ENCODE assay signal across 8 cellular contexts in genomic region chr2:171416009-171416926, GRCh38. TPM values are rescaled to one million over a fixed set of nuclear protein-coding genes. Genes with fewer than 3 reads are reported as not detected.
DNase-seq lines count a peak whose midpoint lies in the region; ATAC-seq lines count a peak whose summit lies in the region.

No MANE protein-coding gene starts in this region.

- H3K4me3 Mint-ChIP-seq in activated CD4-positive, alpha-beta memory T cell treated with anti-CD3 and anti-CD28 coated beads, Interleukin-2, amount 10 ng/mL, durations not matched to agents 7 days and 5 days, result no peak overlapping the region

- no peak overlapping the region for H3K27ac Mint-ChIP-seq in activated CD4-positive, alpha-beta memory T cell treated with anti-CD3 and anti-CD28 coated beads, Interleukin-2, amount 10 ng/mL, durations not matched to agents 7 days and 5 days

- peaks cover 15% of the 10 kb centered on the region for H3K4me1 Mint-ChIP-seq in activated CD4-positive, alpha-beta memory T cell treated with anti-CD3 and anti-CD28 coated beads, Interleukin-2, amount 10 ng/mL, durations not matched to agents 7 days and 5 days

- peak; percentile 63 for DNase-seq in COLO829 (ENCODE audit: low spot score)
- peak; percentile 98 for DNase-seq in NCI-H82 treated with DMSO at 0.1 percent for 48 hours (lab: John Stamatoyannopoulos, UW; ENCODE audit: unreplicated experiment)
- peak; percentile 81 for DNase-seq in activated CD4-positive, alpha-beta memory T cell treated with anti-CD3 and anti-CD28 coated beads, Interleukin-2, amount 10 ng/mL, durations not matched to agents 7 days and 5 days
- DNase-seq in effector CD8-positive, alpha-beta T cell (lab: John Stamatoyannopoulos, UW), result peak; percentile 47
- peak; percentile 93 for DNase-seq in medulla oblongata (ENCODE audit: extremely low spot score)
- DNase-seq in stimulated activated CD8-positive, alpha-beta memory T cell treated with anti-CD3 and anti-CD28 coated beads, Interleukin-12 subunit alpha, Interleukin-12 subunit beta, amount 100 ng/mL, for 4 hours (ENCODE audit: low read depth), result peak; percentile 41

- no peaks in the 10 kb centered on the region for H3K9me3 Mint-ChIP-seq in activated CD4-positive, alpha-beta memory T cell treated with anti-CD3 and anti-CD28 coated beads, Interleukin-2, amount 10 ng/mL, durations not matched to agents 7 days and 5 days

- CTCF ChIA-PET in activated CD4-positive, alpha-beta memory T cell treated with anti-CD3 and anti-CD28 coated beads, Interleukin-2, amount 10 ng/mL, durations not matched to agents 7 days and 5 days (lab: Charles Lee), result interaction anchor here (0.7 to 2.9 kb wide), 22 partner anchors 9 to 489 kb away, joined by 3 to 49 read pairs (median 4); partner anchors contain the start of genes DCAF17, GORASP2, METTL8 and TLK1

- POLR2A ChIA-PET in activated CD4-positive, alpha-beta memory T cell treated with anti-CD3 and anti-CD28 coated beads, Interleukin-2, amount 10 ng/mL, durations not matched to agents 7 days and 5 days (lab: Charles Lee), result interaction anchor here (1.4 to 1.6 kb wide), 6 partner anchors 18 to 487 kb away, joined by 3 to 13 read pairs (median 6); partner anchors contain the start of genes DCAF17, GORASP2 and METTL8

- H3K27me3 Mint-ChIP-seq in activated CD4-positive, alpha-beta memory T cell treated with anti-CD3 and anti-CD28 coated beads, Interleukin-2, amount 10 ng/mL, durations not matched to agents 7 days and 5 days, result no peaks in the 10 kb centered on the region

- peaks cover 6% of the 10 kb centered on the region for H3K36me3 Mint-ChIP-seq in activated CD4-positive, alpha-beta memory T cell treated with anti-CD3 and anti-CD28 coated beads, Interleukin-2, amount 10 ng/mL, durations not matched to agents 7 days and 5 days (ENCODE audit: low read depth)

- ATAC-seq in GM19467 (IDR thresholded peaks at IDR 0.05; ENCODE audit: unreplicated experiment), result peak; percentile 96
- ATAC-seq in HG03571 (IDR thresholded peaks at IDR 0.05; ENCODE audit: unreplicated experiment), result peak; percentile 89

RNA-seq across cellular contexts. Expression of gene METTL8, which starts 17.5 kb away (rescaled TPM):
- 10 to 100 TPM; 13.6 to 20.0 TPM for total RNA-seq in activated CD4-positive, alpha-beta memory T cell treated with anti-CD3 and anti-CD28 coated beads, Interleukin-2, amount 10 ng/mL, durations not matched to agents 7 days and 5 days

RNA-seq across cellular contexts. Expression of gene DCAF17, which starts 17.8 kb away (rescaled TPM):
- 10 to 100 TPM; 12.8 to 14.8 TPM for total RNA-seq in activated CD4-positive, alpha-beta memory T cell treated with anti-CD3 and anti-CD28 coated beads, Interleukin-2, amount 10 ng/mL, durations not matched to agents 7 days and 5 days

Comparison
In these comparisons a context has a peak if more than half of its experiments do, and no peak if none do; other contexts are left out.
1. Peak in every context shown above with its lines: DNase-seq and ATAC-seq.
2. DNase-seq: peak in every context shown above with its lines; median percentile 98 in NCI-H82 treated with DMSO at 0.1 percent for 48 hours; 93 in medulla oblongata; 81 in activated CD4-positive, alpha-beta memory T cell treated with anti-CD3 and anti-CD28 coated beads, Interleukin-2, amount 10 ng/mL, durations not matched to agents 7 days and 5 days; 63 in COLO829; 47 in effector CD8-positive, alpha-beta T cell; 41 in stimulated activated CD8-positive, alpha-beta memory T cell treated with anti-CD3 and anti-CD28 coated beads, Interleukin-12 subunit alpha, Interleukin-12 subunit beta, amount 100 ng/mL, for 4 hours.